Comparison of ENCODE assay signal across 9 cellular contexts in genomic region chr22:37303821-37304274, GRCh38.
A peak's percentile ranks its signal among the peaks of the same experiment; 100 is the strongest.
DNase-seq lines count a peak whose midpoint lies in the region; ATAC-seq, FAIRE-seq and TF ChIP-seq lines count a peak whose summit lies in the region.
"Had no signal": no experiment of that assay in that cellular context is flagged by ENCODE, and none has a peak within 500 bp of the region (broad histone marks: within the 10 kb centered on the region; RNA-seq: fewer than 3 reads in every experiment).

No MANE protein-coding gene starts in this region.

- TF ChIP-seq CTCF in nephron (IDR thresholded peaks at IDR 0.05; ENCODE audit: unreplicated experiment in 3 of 3), result no peak

- no peak for ATAC-seq in GM21717 (IDR thresholded peaks at IDR 0.05; ENCODE audit: unreplicated experiment)
- ATAC-seq in HG03097 (IDR thresholded peaks at IDR 0.05; ENCODE audit: low FRiP score, unreplicated experiment), result no peak

- H3K4me3 Mint-ChIP-seq in nephron, result no peak overlapping the region

- DNase-seq in CD1c-positive myeloid dendritic cell (ENCODE audit: extremely low spot score) (peak; percentile 93), RCC 7860 (ENCODE audit: low spot score) (peak; percentile 93), amniotic epithelial cell (ENCODE audit: low read depth) (peak; percentile 93), GOT3 (lab: John Stamatoyannopoulos, UW) (no peak), GM19238 (ENCODE audit: insufficient read length, low spot score) (no peak)

- H3K9me3 Mint-ChIP-seq in nephron, result no peaks in the 10 kb centered on the region

- H3K4me1 Mint-ChIP-seq in nephron, result peaks cover 37% of the 10 kb centered on the region

- peaks cover 14% of the 10 kb centered on the region for H3K27me3 Mint-ChIP-seq in nephron (ENCODE audit: low read depth)

- H3K36me3 Mint-ChIP-seq in nephron (ENCODE audit: low read depth), result no peaks in the 10 kb centered on the region

- H3K27ac Mint-ChIP-seq in nephron, result peak overlapping the region in 2 of 3 experiments; percentile 14 to 31

- peak; percentile 95 for FAIRE-seq in RCC 7860 (lab: Jason Lieb, UNC)
- FAIRE-seq: frontal cortex had no signal

Comparison
In these comparisons a context has a peak if more than half of its experiments do, and no peak if none do; other contexts are left out.
1. DNase-seq: peak in CD1c-positive myeloid dendritic cell (single experiment), RCC 7860 (single experiment) and amniotic epithelial cell (single experiment); none in GOT3 (single experiment) and GM19238 (single experiment).